In the genomic region with DNA sequence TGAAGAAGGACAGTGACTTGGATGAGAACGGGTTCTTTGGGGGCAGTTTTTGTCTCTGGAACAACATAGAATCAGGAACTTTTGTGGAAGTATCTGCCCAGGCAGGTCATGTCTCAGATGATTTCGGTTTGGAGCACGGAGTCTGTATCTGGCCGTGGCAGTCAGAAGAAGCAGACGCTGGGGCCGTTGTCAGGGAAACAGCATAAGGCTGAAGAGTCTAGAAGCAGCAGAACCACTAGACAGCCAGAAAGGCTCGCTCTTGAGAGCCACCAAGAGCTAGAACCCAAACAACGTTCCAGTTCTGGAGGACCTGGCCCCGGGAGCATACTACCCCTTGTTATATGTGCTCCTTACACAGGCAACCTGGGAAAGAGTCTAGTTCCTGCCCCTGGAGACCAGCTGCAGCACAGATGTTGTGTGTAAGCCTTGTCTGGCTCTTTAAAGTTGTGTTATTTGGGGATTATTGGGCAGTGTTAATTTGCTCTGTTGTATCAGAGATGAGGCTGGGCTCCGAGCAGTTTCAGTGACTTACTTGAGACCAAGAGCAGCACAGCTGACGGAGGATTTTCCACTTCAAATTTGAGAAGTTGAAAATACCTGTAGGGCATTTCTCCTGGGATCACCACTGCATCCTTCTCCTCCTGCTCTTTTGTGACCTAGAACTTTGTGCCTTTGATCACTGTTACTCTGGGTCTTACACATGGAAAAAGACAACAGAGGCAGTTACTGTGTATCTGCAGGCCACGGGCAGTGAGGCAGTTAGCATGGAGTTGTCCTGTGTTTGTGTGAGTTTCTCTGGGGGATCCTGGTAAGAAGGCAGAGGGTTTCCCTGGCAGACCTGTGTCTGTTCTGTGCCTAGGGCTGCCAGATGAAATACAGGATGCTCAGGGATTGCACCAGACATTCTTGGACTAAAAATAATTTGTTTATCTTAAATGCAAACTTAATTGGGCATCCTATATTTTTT, we compare ENCODE assay signal across 12 cellular contexts. TPM values are rescaled to one million over a fixed set of nuclear protein-coding genes. Genes with fewer than 3 reads are reported as not detected.
DNase-seq lines count a peak whose midpoint lies in the region; ATAC-seq lines count a peak whose summit lies in the region.
"Had no signal": no experiment of that assay in that cellular context is flagged by ENCODE, and none has a peak within 500 bp of the region (broad histone marks: within the 10 kb centered on the region; RNA-seq: fewer than 3 reads in every experiment).

No MANE protein-coding gene starts in this region.

- H3K27ac Mint-ChIP-seq in activated T-helper 17 cell treated with anti-CD3 and anti-CD28 coated beads, Interleukin-2, amount 50 U/mL, for 72 hours, result peak overlapping the region; percentile 38
- peak overlapping the region; percentile 69 for H3K27ac Mint-ChIP-seq in stimulated activated naive B cell treated with anti-CD40 and anti-IgM and Interleukin-4, amounts not matched to agents 10 μg/mL and 1 μg/mL and 100 μg/mL, for 72 hours

- H3K36me3 Mint-ChIP-seq in activated T-helper 17 cell treated with anti-CD3 and anti-CD28 coated beads, Interleukin-2, amount 50 U/mL, for 72 hours (ENCODE audit: low read depth), result no peaks in the 10 kb centered on the region
- H3K36me3 Mint-ChIP-seq in stimulated activated naive B cell treated with anti-CD40 and anti-IgM and Interleukin-4, amounts not matched to agents 10 μg/mL and 1 μg/mL and 100 μg/mL, for 72 hours, result peaks cover 6 to 8% of the 10 kb centered on the region in 2 donors

- peak; percentile 30 for DNase-seq in activated CD8-positive, alpha-beta memory T cell treated with anti-CD3 and anti-CD28 coated beads, Interleukin-2, amount 50 U/mL, for 48 hours
- no peak for DNase-seq in activated CD8-positive, alpha-beta memory T cell treated with anti-CD3 and anti-CD28 coated beads, Interleukin-2, amount 50 U/mL, for 4 hours
- DNase-seq in left kidney (ENCODE audit: low read depth, low spot score), result peak; percentile 61
- DNase-seq in stimulated activated naive B cell treated with anti-CD40 and anti-IgM and Interleukin-4, amounts not matched to agents 10 μg/mL and 1 μg/mL and 100 μg/mL, for 72 hours, result no peak
- DNase-seq in effector CD4-positive, alpha-beta T cell, result no peak
- DNase-seq: activated naive CD4-positive, alpha-beta T cell treated with anti-CD3 and anti-CD28 coated beads, Interleukin-2, amount 50 U/mL, for 16 hours; naive thymus-derived CD4-positive, alpha-beta T cell; NCI-H2029; NK-92 treated with Interleukin-12 subunit alpha and Interleukin-12 subunit beta, amount 100 ng/mL, for 24 hours had no signal

- H3K4me1 Mint-ChIP-seq in activated T-helper 17 cell treated with anti-CD3 and anti-CD28 coated beads, Interleukin-2, amount 50 U/mL, for 72 hours, result no peaks in the 10 kb centered on the region
- H3K4me1 Mint-ChIP-seq in stimulated activated naive B cell treated with anti-CD40 and anti-IgM and Interleukin-4, amounts not matched to agents 10 μg/mL and 1 μg/mL and 100 μg/mL, for 72 hours, result peaks cover 7 to 15% of the 10 kb centered on the region in 2 donors
- H3K4me1 Mint-ChIP-seq: naive thymus-derived CD4-positive, alpha-beta T cell had no signal

- H3K9me3 Mint-ChIP-seq in activated T-helper 17 cell treated with anti-CD3 and anti-CD28 coated beads, Interleukin-2, amount 50 U/mL, for 72 hours, result no peaks in the 10 kb centered on the region
- no peaks in the 10 kb centered on the region for H3K9me3 Mint-ChIP-seq in stimulated activated naive B cell treated with anti-CD40 and anti-IgM and Interleukin-4, amounts not matched to agents 10 μg/mL and 1 μg/mL and 100 μg/mL, for 72 hours

- no peak overlapping the region for H3K4me3 Mint-ChIP-seq in activated T-helper 17 cell treated with anti-CD3 and anti-CD28 coated beads, Interleukin-2, amount 50 U/mL, for 72 hours
- no peak overlapping the region for H3K4me3 Mint-ChIP-seq in stimulated activated naive B cell treated with anti-CD40 and anti-IgM and Interleukin-4, amounts not matched to agents 10 μg/mL and 1 μg/mL and 100 μg/mL, for 72 hours
- H3K4me3 Mint-ChIP-seq: naive thymus-derived CD4-positive, alpha-beta T cell had no signal

- no peaks in the 10 kb centered on the region for H3K27me3 Mint-ChIP-seq in activated T-helper 17 cell treated with anti-CD3 and anti-CD28 coated beads, Interleukin-2, amount 50 U/mL, for 72 hours
- no peaks in the 10 kb centered on the region for H3K27me3 Mint-ChIP-seq in stimulated activated naive B cell treated with anti-CD40 and anti-IgM and Interleukin-4, amounts not matched to agents 10 μg/mL and 1 μg/mL and 100 μg/mL, for 72 hours
- H3K27me3 Mint-ChIP-seq: naive thymus-derived CD4-positive, alpha-beta T cell had no signal

- ATAC-seq in activated T-helper 17 cell treated with anti-CD3 and anti-CD28 coated beads, Interleukin-2, amount 50 U/mL, for 72 hours (replicated peaks), result no peak
- no peak for ATAC-seq in stimulated activated naive B cell treated with anti-CD40 and anti-IgM and Interleukin-4, amounts not matched to agents 10 μg/mL and 1 μg/mL and 100 μg/mL, for 72 hours (replicated peaks)
- ATAC-seq in GM19397 (IDR thresholded peaks at IDR 0.05; ENCODE audit: unreplicated experiment) (no peak), HG03097 (IDR thresholded peaks at IDR 0.05; ENCODE audit: low FRiP score, unreplicated experiment) (no peak)
- ATAC-seq: naive thymus-derived CD4-positive, alpha-beta T cell had no signal

RNA-seq across cellular contexts. Expression of a gene that starts 44.7 kb away (rescaled TPM):
- 10 to 100 TPM in 1 of 2 donors, 1 to 10 TPM in 1; 8.9 to 23.9 TPM for total RNA-seq in activated T-helper 17 cell treated with anti-CD3 and anti-CD28 coated beads, Interleukin-2, amount 50 U/mL, for 72 hours

Comparison
In these comparisons a context has a peak if more than half of its experiments do, and no peak if none do; other contexts are left out.
1. DNase-seq: peak in activated CD8-positive, alpha-beta memory T cell treated with anti-CD3 and anti-CD28 coated beads, Interleukin-2, amount 50 U/mL, for 48 hours (single experiment) and left kidney (single experiment); none in activated CD8-positive, alpha-beta memory T cell treated with anti-CD3 and anti-CD28 coated beads, Interleukin-2, amount 50 U/mL, for 4 hours (single experiment), stimulated activated naive B cell treated with anti-CD40 and anti-IgM and Interleukin-4, amounts not matched to agents 10 μg/mL and 1 μg/mL and 100 μg/mL, for 72 hours (single experiment) and effector CD4-positive, alpha-beta T cell (single experiment).